22 cellular contexts compared by ENCODE assay signal in genomic region chrX:144716187-144716586, GRCh38.
"Had no signal": no experiment of that assay in that cellular context is flagged by ENCODE, and none has a peak within 500 bp of the region (broad histone marks: within the 10 kb centered on the region; RNA-seq: fewer than 3 reads in every experiment).

No MANE protein-coding gene starts in this region.

- H3K27me3 Mint-ChIP-seq: T-helper 17 cell had no signal

- H3K27ac Mint-ChIP-seq: T-helper 17 cell had no signal

- H3K4me1 Mint-ChIP-seq: T-helper 17 cell had no signal

- ATAC-seq: HepG2, SK-N-SH treated with all-trans-retinoic acid at 6 μM for 48 hours, T-helper 17 cell had no signal

- H3K27ac ChIP-seq: RWPE1 had no signal

- FAIRE-seq: HepG2 had no signal

- DNase-seq: IMR-90; Karpas-422; KG1; MM.1S; NCI-H1105; NCI-H1417; NCI-H1436 treated with DMSO at 0.1 percent for 48 hours; NCI-H1694; NCI-H187 treated with DMSO at 0.1 percent for 48 hours; NCI-H2029 treated with DMSO at 0.1 percent for 48 hours; NCI-H2227 treated with DMSO at 0.1 percent for 48 hours; NCI-H524; NCI-H69; NCI-H774; NK-92 treated with Interleukin-12 subunit alpha and Interleukin-12 subunit beta, amount 100 ng/mL, for 24 hours; OCI-M1; SHP77; T-helper 1 cell; T-helper 17 cell had no signal

- H3K4me3 Mint-ChIP-seq: T-helper 17 cell had no signal
